10 cellular contexts compared by ENCODE assay signal in the genomic region with DNA sequence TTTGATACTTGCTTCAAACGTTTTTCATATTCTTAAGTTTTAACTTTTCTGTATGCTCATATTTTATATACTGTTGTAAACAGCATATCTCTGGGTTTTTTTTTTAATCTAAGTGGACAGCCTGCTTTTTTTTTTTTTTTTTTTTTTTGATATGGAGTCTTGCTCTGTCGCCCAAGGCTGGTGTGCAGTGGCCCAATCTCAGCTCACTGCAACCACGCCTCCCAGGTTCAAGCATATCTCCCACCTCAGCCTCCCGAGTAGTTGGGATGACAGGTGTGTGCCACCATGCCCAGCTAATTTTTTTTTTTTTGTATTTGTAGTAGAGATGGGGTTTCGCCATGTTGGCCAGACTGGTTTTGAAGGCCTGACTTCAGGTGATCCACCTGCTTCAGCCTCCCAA. TPM values are rescaled to one million over a fixed set of nuclear protein-coding genes. Genes with fewer than 3 reads are reported as not detected.
DNase-seq lines count a peak whose midpoint lies in the region; ATAC-seq and TF ChIP-seq lines count a peak whose summit lies in the region.
"Had no signal": no experiment of that assay in that cellular context is flagged by ENCODE, and none has a peak within 500 bp of the region (broad histone marks: within the 10 kb centered on the region; RNA-seq: fewer than 3 reads in every experiment).

No MANE protein-coding gene starts in this region.

- no peaks in the 10 kb centered on the region for H3K36me3 ChIP-seq in hepatocyte (replicated peaks; ENCODE audit: insufficient read depth, low read depth)
- H3K36me3 ChIP-seq in thoracic aorta: peaks cover 3% of the 10 kb centered on the region

- no peaks in the 10 kb centered on the region for H4K20me1 ChIP-seq in hepatocyte (ENCODE audit: insufficient read depth, poor library complexity, severe bottlenecking)

- H3K9me2 ChIP-seq in hepatocyte (replicated peaks; ENCODE audit: insufficient read depth): no peaks in the 10 kb centered on the region

- H3K4me1 ChIP-seq in hepatocyte (ENCODE audit: insufficient read depth) (no peaks in the 10 kb centered on the region), thoracic aorta (ENCODE audit: control insufficient read depth in 1 of 2, low read depth in 2 of 2) (peaks cover 4 to 6% of the 10 kb centered on the region in 2 donors)

- TF ChIP-seq CTCF in WTC11 (IDR thresholded peaks at IDR 0.05): no peak
- no peak for TF ChIP-seq CTCF in hepatocyte (IDR thresholded peaks at IDR 0.05; ENCODE audit: poor library complexity)
- TF ChIP-seq CTCF in thoracic aorta (IDR thresholded peaks at IDR 0.05): no peak

- H3K9me3 Mint-ChIP-seq in activated naive CD4-positive, alpha-beta T cell treated with anti-CD3 and anti-CD28 coated beads for 36 hours: no peaks in the 10 kb centered on the region
- no peaks in the 10 kb centered on the region for H3K9me3 Mint-ChIP-seq in WTC11

- no peak for DNase-seq in activated naive CD4-positive, alpha-beta T cell treated with anti-CD3 and anti-CD28 coated beads for 36 hours
- DNase-seq in activated naive CD4-positive, alpha-beta T cell (lab: John Stamatoyannopoulos, UW): no peak
- DNase-seq in WTC11 (ENCODE audit: low spot score): no peak
- DNase-seq in hepatocyte (ENCODE audit: low spot score): no peak
- no peak for DNase-seq in thoracic aorta (ENCODE audit: low spot score)
- no peak for DNase-seq in middle frontal gyrus (ENCODE audit: extremely low spot score, low spot score)
- DNase-seq in stimulated activated CD4-positive, alpha-beta T cell treated with anti-CD3 and anti-CD28 coated beads, Interleukin-2, amount 100 ng/mL, for 24 hours: no peak
- no peak for DNase-seq in inferior parietal cortex (ENCODE audit: extremely low spot score)
- DNase-seq: amniotic stem cell, SHP77 had no signal

- no peak overlapping the region for H3K27ac Mint-ChIP-seq in activated naive CD4-positive, alpha-beta T cell treated with anti-CD3 and anti-CD28 coated beads for 36 hours
- peak overlapping the region; percentile 99; the same call in 1 of the 2 replicates for H3K27ac Mint-ChIP-seq in WTC11

- intact Hi-C loops in activated naive CD4-positive, alpha-beta T cell treated with anti-CD3 and anti-CD28 coated beads for 36 hours (cut with micrococcal nuclease): no loop called here

- H3K9me3 ChIP-seq in hepatocyte (ENCODE audit: low read depth) (no peaks in the 10 kb centered on the region), thoracic aorta (no peaks in the 10 kb centered on the region)

- peaks cover 52% of the 10 kb centered on the region for H3K79me2 ChIP-seq in hepatocyte

- H3K4me2 ChIP-seq in hepatocyte: peak overlapping the region; percentile 76

- peak overlapping the region; percentile 96 for H3K4me3 Mint-ChIP-seq in activated naive CD4-positive, alpha-beta T cell treated with anti-CD3 and anti-CD28 coated beads for 36 hours
- H3K4me3 Mint-ChIP-seq in WTC11: peak overlapping the region; percentile 98

- peaks cover 6% of the 10 kb centered on the region for H3K36me3 Mint-ChIP-seq in activated naive CD4-positive, alpha-beta T cell treated with anti-CD3 and anti-CD28 coated beads for 36 hours (ENCODE audit: low read depth)
- H3K36me3 Mint-ChIP-seq in WTC11: peaks cover 14% of the 10 kb centered on the region

- 81% methylated on average over 5 of the region's 5 CpGs for WGBS in hepatocyte (ENCODE audit: low lambda C conversion rate, missing lambda C conversion rate)

- peak overlapping the region; percentile 67 for H2AFZ ChIP-seq in hepatocyte

- ATAC-seq in WTC11 (no peak), thoracic aorta (ENCODE audit: insufficient number of reproducible peaks, low FRiP score, low read depth) (no peak)

- no peaks in the 10 kb centered on the region for H3K27me3 Mint-ChIP-seq in activated naive CD4-positive, alpha-beta T cell treated with anti-CD3 and anti-CD28 coated beads for 36 hours (ENCODE audit: low read depth)
- H3K27me3 Mint-ChIP-seq in WTC11 (ENCODE audit: low read depth): no peaks in the 10 kb centered on the region; the same call in 1 of the 2 replicates

- H3K27ac ChIP-seq in hepatocyte (peak overlapping the region; percentile 86), thoracic aorta (no peak overlapping the region)

- H3K27me3 ChIP-seq in hepatocyte (no peaks in the 10 kb centered on the region), thoracic aorta (replicated peaks; ENCODE audit: insufficient read depth) (no peaks in the 10 kb centered on the region)

- peak overlapping the region; percentile 24 for H3K4me3 ChIP-seq in hepatocyte
- H3K4me3 ChIP-seq in thoracic aorta: peak overlapping the region; percentile 90

- peaks cover 28% of the 10 kb centered on the region for H3K4me1 Mint-ChIP-seq in activated naive CD4-positive, alpha-beta T cell treated with anti-CD3 and anti-CD28 coated beads for 36 hours (ENCODE audit: low read depth)
- peaks cover 20% of the 10 kb centered on the region for H3K4me1 Mint-ChIP-seq in WTC11

- POLR2A ChIA-PET in WTC11 (lab: Charles Lee): no interaction called here

- CTCF ChIA-PET in activated naive CD4-positive, alpha-beta T cell treated with anti-CD3 and anti-CD28 coated beads for 36 hours (lab: Charles Lee): interaction anchor here (0.6 kb wide), 1 partner anchor 54 kb away, joined by 3 read pairs; no protein-coding TSS in a partner anchor
- CTCF ChIA-PET in WTC11 (lab: Charles Lee): interaction anchor here (1.3 kb wide), 1 partner anchor 48 kb away, joined by 8 read pairs; no protein-coding TSS in a partner anchor

TF ChIP-seq in WTC11, 78 proteins besides CTCF, POLR2A, EP300 and RAD21 (continues in another document):
- TF ChIP-seq, protein P1, sequence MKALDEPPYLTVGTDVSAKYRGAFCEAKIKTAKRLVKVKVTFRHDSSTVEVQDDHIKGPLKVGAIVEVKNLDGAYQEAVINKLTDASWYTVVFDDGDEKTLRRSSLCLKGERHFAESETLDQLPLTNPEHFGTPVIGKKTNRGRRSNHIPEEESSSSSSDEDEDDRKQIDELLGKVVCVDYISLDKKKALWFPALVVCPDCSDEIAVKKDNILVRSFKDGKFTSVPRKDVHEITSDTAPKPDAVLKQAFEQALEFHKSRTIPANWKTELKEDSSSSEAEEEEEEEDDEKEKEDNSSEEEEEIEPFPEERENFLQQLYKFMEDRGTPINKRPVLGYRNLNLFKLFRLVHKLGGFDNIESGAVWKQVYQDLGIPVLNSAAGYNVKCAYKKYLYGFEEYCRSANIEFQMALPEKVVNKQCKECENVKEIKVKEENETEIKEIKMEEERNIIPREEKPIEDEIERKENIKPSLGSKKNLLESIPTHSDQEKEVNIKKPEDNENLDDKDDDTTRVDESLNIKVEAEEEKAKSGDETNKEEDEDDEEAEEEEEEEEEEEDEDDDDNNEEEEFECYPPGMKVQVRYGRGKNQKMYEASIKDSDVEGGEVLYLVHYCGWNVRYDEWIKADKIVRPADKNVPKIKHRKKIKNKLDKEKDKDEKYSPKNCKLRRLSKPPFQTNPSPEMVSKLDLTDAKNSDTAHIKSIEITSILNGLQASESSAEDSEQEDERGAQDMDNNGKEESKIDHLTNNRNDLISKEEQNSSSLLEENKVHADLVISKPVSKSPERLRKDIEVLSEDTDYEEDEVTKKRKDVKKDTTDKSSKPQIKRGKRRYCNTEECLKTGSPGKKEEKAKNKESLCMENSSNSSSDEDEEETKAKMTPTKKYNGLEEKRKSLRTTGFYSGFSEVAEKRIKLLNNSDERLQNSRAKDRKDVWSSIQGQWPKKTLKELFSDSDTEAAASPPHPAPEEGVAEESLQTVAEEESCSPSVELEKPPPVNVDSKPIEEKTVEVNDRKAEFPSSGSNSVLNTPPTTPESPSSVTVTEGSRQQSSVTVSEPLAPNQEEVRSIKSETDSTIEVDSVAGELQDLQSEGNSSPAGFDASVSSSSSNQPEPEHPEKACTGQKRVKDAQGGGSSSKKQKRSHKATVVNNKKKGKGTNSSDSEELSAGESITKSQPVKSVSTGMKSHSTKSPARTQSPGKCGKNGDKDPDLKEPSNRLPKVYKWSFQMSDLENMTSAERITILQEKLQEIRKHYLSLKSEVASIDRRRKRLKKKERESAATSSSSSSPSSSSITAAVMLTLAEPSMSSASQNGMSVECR (CRISPR knock-in tag; IDR thresholded peaks at IDR 0.05; ENCODE audit: borderline replicate concordance): no peak
- TF ChIP-seq ZBTB21 (CRISPR knock-in tag; IDR thresholded peaks at IDR 0.05; ENCODE audit: borderline replicate concordance) (no peak), ZNF671 (CRISPR knock-in tag; IDR thresholded peaks at IDR 0.05) (no peak), ZNF121 (CRISPR knock-in tag; IDR thresholded peaks at IDR 0.05) (no peak), FOXJ3 (CRISPR knock-in tag; IDR thresholded peaks at IDR 0.05; ENCODE audit: borderline replicate concordance) (no peak)
- TF ChIP-seq, protein P2, sequence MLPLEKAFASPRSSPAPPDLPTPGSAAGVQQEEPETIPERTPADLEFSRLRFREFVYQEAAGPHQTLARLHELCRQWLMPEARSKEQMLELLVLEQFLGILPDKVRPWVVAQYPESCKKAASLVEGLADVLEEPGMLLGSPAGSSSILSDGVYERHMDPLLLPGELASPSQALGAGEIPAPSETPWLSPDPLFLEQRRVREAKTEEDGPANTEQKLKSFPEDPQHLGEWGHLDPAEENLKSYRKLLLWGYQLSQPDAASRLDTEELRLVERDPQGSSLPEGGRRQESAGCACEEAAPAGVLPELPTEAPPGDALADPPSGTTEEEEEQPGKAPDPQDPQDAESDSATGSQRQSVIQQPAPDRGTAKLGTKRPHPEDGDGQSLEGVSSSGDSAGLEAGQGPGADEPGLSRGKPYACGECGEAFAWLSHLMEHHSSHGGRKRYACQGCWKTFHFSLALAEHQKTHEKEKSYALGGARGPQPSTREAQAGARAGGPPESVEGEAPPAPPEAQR (CRISPR knock-in tag; IDR thresholded peaks at IDR 0.05): no peak

RNA-seq across cellular contexts. Expression of gene TBCE, which starts 1.2 kb away (rescaled TPM):
- 10 to 100 TPM; 18.8 to 22.1 TPM for total RNA-seq in activated naive CD4-positive, alpha-beta T cell treated with anti-CD3 and anti-CD28 coated beads for 36 hours
- total RNA-seq in WTC11 (2021): 33.3 to 40.1 TPM (median 34.8 TPM) in 3 replicates
- 17.4 and 21.5 TPM in 2 replicates for total RNA-seq in hepatocyte
- 42.4 and 43.9 TPM in 2 replicates for polyA plus RNA-seq in hepatocyte
- 10 to 100 TPM; 16.9 to 30.1 TPM for total RNA-seq in thoracic aorta

RNA-seq across cellular contexts. Expression of gene GGPS1, which starts 40.1 kb away (rescaled TPM):
- total RNA-seq in activated naive CD4-positive, alpha-beta T cell treated with anti-CD3 and anti-CD28 coated beads for 36 hours: 10 to 100 TPM; 35.3 to 36.9 TPM
- total RNA-seq in WTC11 (2021) (37.3 to 43.5 TPM (median 39.2 TPM) in 3 replicates), hepatocyte (32.6 and 40.6 TPM in 2 replicates), thoracic aorta (10 to 100 TPM; 13.5 to 33.2 TPM)
- 36.3 and 40.6 TPM in 2 replicates for polyA plus RNA-seq in hepatocyte

RNA-seq across cellular contexts. Expression of gene ARID4B, which starts 40.4 kb away (rescaled TPM):
- 10 to 100 TPM; 39.9 to 43.8 TPM for total RNA-seq in activated naive CD4-positive, alpha-beta T cell treated with anti-CD3 and anti-CD28 coated beads for 36 hours
- total RNA-seq in WTC11 (2021) (30.2 to 35.7 TPM (median 32.8 TPM) in 3 replicates), hepatocyte (35.0 and 44.7 TPM in 2 replicates), thoracic aorta (10 to 100 TPM; 32.4 to 50.2 TPM)
- polyA plus RNA-seq in hepatocyte: 29.4 and 45.2 TPM in 2 replicates
